In the genomic region with DNA sequence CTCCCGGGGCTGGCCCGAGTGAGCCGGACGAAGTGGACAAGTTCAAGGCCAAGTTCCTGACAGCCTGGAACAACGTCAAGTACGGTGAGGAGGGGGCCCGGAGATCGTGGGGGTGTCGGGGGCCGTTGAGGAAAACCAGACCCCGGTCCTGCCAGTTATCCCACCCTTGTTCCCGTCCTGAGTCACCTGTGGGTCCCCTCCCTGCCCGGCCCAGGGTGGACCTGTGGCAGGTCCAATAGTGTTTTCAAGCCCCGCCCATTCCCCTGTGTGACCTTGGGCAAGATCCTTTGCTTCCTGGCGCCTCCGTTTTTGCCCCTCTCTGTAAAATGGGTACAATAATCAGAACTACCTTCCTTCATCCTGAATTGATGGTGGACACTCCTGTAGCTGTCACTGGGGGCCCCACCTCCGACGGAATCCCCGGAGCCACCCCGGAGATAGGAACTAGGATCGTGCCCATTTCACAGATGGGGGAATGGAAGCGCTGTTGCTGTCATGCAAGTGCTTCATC, we compare ENCODE assay signal across 8 cellular contexts. TPM values are rescaled to one million over a fixed set of nuclear protein-coding genes. Genes with fewer than 3 reads are reported as not detected.
A peak's percentile ranks its signal among the peaks of the same experiment; 100 is the strongest.
DNase-seq lines count a peak whose midpoint lies in the region; TF ChIP-seq lines count a peak whose summit lies in the region.

No MANE protein-coding gene starts in this region.

- H3K79me2 ChIP-seq in KMS-11 (ENCODE audit: insufficient read depth, low read depth) = peaks cover 14% of the 10 kb centered on the region; the same call in 1 of the 2 replicates

- intact Hi-C loops in stomach (cut with DNase I; ENCODE audit: low total_unique reads) = no loop called here

- TF ChIP-seq POLR2A in stomach (IDR thresholded peaks at IDR 0.05) = no peak

- H3K27me3 ChIP-seq in KMS-11 (ENCODE audit: insufficient read depth, low read depth) (peaks cover 6% of the 10 kb centered on the region; the same call in 1 of the 2 replicates), kidney epithelial cell (ENCODE audit: control insufficient read depth, insufficient read depth, low read length) (no peaks in the 10 kb centered on the region), stomach (peaks cover 0 to 11% (median 0%) of the 10 kb centered on the region in 3 donors)

- WGBS in stomach, 5 donors = 14 to 60% (median 19%) methylated on average over 6 to 22 of the region's 22 CpGs

- H3K4me1 ChIP-seq in KMS-11 (ENCODE audit: low read depth, poor library complexity, severe bottlenecking) (peaks cover 29% of the 10 kb centered on the region), stomach (peaks cover 14 to 33% (median 25%) of the 10 kb centered on the region in 4 donors)

- TF ChIP-seq CTCF in KMS-11 (conservative IDR thresholded peaks at IDR 0.05; ENCODE audit: low read depth, low read length) (no peak), astrocyte of the cerebellum (IDR thresholded peaks at IDR 0.05; ENCODE audit: low read depth, low read length, missing control alignments) (no peak), kidney epithelial cell (IDR thresholded peaks at IDR 0.05; ENCODE audit: insufficient read depth, low read length, poor library complexity, severe bottlenecking) (no peak), stomach (IDR thresholded peaks at IDR 0.05) (no peak)

- no peaks in the 10 kb centered on the region for H4K20me1 ChIP-seq in KMS-11 (ENCODE audit: insufficient read depth)

- H2AFZ ChIP-seq in KMS-11 (ENCODE audit: low read depth) = peak overlapping the region; percentile 59

- H3K4me3 ChIP-seq in KMS-11 (IDR thresholded peaks at IDR 0.05; ENCODE audit: insufficient read depth, low read depth, low read length) (no peak overlapping the region), astrocyte of the cerebellum (ENCODE audit: low read depth, low read length) (peak overlapping the region; percentile 88), kidney epithelial cell (ENCODE audit: low read depth, low read length) (peak overlapping the region; percentile 87), stomach (peak overlapping the region; percentile 74 to 100 (median 91))

- H3K9me3 ChIP-seq in stomach = no peaks in the 10 kb centered on the region

- H3K9ac ChIP-seq in KMS-11 = peak overlapping the region; percentile 79

- DNase-seq in NCI-H510A treated with DMSO at 0.1 percent for 48 hours (lab: John Stamatoyannopoulos, UW) = peak; percentile 10
- no peak for DNase-seq in NCI-H510A (lab: John Stamatoyannopoulos, UW)
- DNase-seq in astrocyte of the cerebellum (ENCODE audit: low read depth) = no peak
- DNase-seq in kidney epithelial cell (ENCODE audit: low read depth) = no peak
- DNase-seq in stomach = peak; percentile 66
- no peak for DNase-seq in T-helper 9 cell
- no peak for DNase-seq in hepatic stellate cell (ENCODE audit: low spot score)

- in situ Hi-C loops in astrocyte of the cerebellum (cut with HindIII; ENCODE audit: low sequenced_read_pairs) = no loop called here

- H3K36me3 ChIP-seq in KMS-11 (ENCODE audit: insufficient read depth) (no peaks in the 10 kb centered on the region), kidney epithelial cell (ENCODE audit: control insufficient read depth, insufficient read depth, low read length) (peaks cover 1% of the 10 kb centered on the region), stomach (peaks cover 14 to 34% (median 31%) of the 10 kb centered on the region in 4 donors)

- no peak for TF ChIP-seq EP300 in stomach (IDR thresholded peaks at IDR 0.05)

- peak overlapping the region; percentile 91 for H3K4me2 ChIP-seq in KMS-11

- H3K27ac ChIP-seq in KMS-11 (peak overlapping the region; percentile 32), stomach (peak overlapping the region; percentile 90 to 96 (median 92))

RNA-seq across cellular contexts. Expression of a gene that starts 0.6 kb away (rescaled TPM):
- total RNA-seq in kidney epithelial cell = 38.5 and 47.1 TPM in 2 replicates
- total RNA-seq in stomach = 100 to 1,000 TPM in 1 of 5 donors, 10 to 100 TPM in 3, 1 to 10 TPM in 1; 2.3 to 336 (median 26.2) TPM
- 10 to 100 TPM; 26.3 to 48.9 (median 27.2) TPM for polyA plus RNA-seq in stomach

RNA-seq across cellular contexts. Expression of a gene that starts 21.5 kb away (rescaled TPM):
- total RNA-seq in kidney epithelial cell (18.4 and 19.8 TPM in 2 replicates), stomach (100 to 1,000 TPM in 1 of 5 donors, 10 to 100 TPM in 3, 1 to 10 TPM in 1; 4.2 to 116 (median 18.7) TPM)
- polyA plus RNA-seq in stomach = 10 to 100 TPM; 11.8 to 35.1 (median 12.5) TPM

RNA-seq across cellular contexts. Expression of a gene that starts 24.5 kb away (rescaled TPM):
- total RNA-seq in kidney epithelial cell (3.6 and 6.2 TPM in 2 replicates), stomach (1 to 10 TPM in 3 of 5 donors, not detected in 2; 4.1 to 8.8 (median 5.5) TPM)
- 10 to 100 TPM in 1 of 3 donors, 1 to 10 TPM in 2; 8.1 to 11.8 (median 9.3) TPM for polyA plus RNA-seq in stomach

RNA-seq across cellular contexts. Expression of a gene that starts 27.1 kb away (rescaled TPM):
- total RNA-seq in kidney epithelial cell (0.08 and 0.62 TPM in 2 replicates), stomach (under 1 TPM in 1 of 5 donors, not detected in 4; 0.73 TPM)
- polyA plus RNA-seq in stomach = 10 to 100 TPM in 1 of 3 donors, under 1 TPM in 1, not detected in 1; 0.19 to 13.3 TPM

RNA-seq across cellular contexts. Expression of a gene that starts 41.1 kb away (rescaled TPM):
- 49.2 and 64.1 TPM in 2 replicates for total RNA-seq in kidney epithelial cell
- 10 to 100 TPM; 15.8 to 84.9 (median 24.6) TPM for total RNA-seq in stomach
- 10 to 100 TPM; 49.6 to 88.1 (median 52.3) TPM for polyA plus RNA-seq in stomach

Comparison
In these comparisons a context has a peak if more than half of its experiments do, and no peak if none do; other contexts are left out.
1. DNase-seq: peak in NCI-H510A treated with DMSO at 0.1 percent for 48 hours (single experiment) and stomach (single experiment); none in NCI-H510A (single experiment), astrocyte of the cerebellum (single experiment), kidney epithelial cell (single experiment), T-helper 9 cell (single experiment) and hepatic stellate cell (single experiment).